9 cellular contexts compared by ENCODE assay signal in genomic region chr5:171483453-171484177, GRCh38.
DNase-seq lines count a peak whose midpoint lies in the region; ATAC-seq, FAIRE-seq and TF ChIP-seq lines count a peak whose summit lies in the region.
"Had no signal": no experiment of that assay in that cellular context is flagged by ENCODE, and none has a peak within 500 bp of the region (broad histone marks: within the 10 kb centered on the region; RNA-seq: fewer than 3 reads in every experiment).

No MANE protein-coding gene starts in this region.

- no peak overlapping the region for H3K27ac ChIP-seq in HepG2 (ENCODE audit: extremely low read length, insufficient read depth, low read length)
- H3K27ac ChIP-seq in right lobe of liver, result no peak overlapping the region
- peak overlapping the region; percentile 5 to 74 (median 62) for H3K27ac ChIP-seq in heart left ventricle
- no peak overlapping the region for H3K27ac ChIP-seq in trophoblast cell (ENCODE audit: low read depth, low read length)
- H3K27ac ChIP-seq: 22Rv1 had no signal

- no peak overlapping the region for H4K8ac ChIP-seq in trophoblast cell (ENCODE audit: low read depth, low read length)

- no peak overlapping the region for H3K23ac ChIP-seq in trophoblast cell (ENCODE audit: low read length)

- no peak overlapping the region for H2BK12ac ChIP-seq in trophoblast cell (ENCODE audit: low read length)

- H2BK120ac ChIP-seq in trophoblast cell (ENCODE audit: insufficient read depth, low read length, poor library complexity), result no peak overlapping the region

- TF ChIP-seq RAD21 in HepG2 (CRISPR knock-in tag; IDR thresholded peaks at IDR 0.05), result no peak

- no TSS peak for BruUV-seq in HepG2 (replicated peaks; lab: Mats Ljungman, UMichigan)

- FAIRE-seq in HepG2 (lab: Jason Lieb, UNC), result no peak

- H3K9me3 ChIP-seq in HepG2 (ENCODE audit: low read length) (no peaks in the 10 kb centered on the region), right lobe of liver (no peaks in the 10 kb centered on the region), heart left ventricle (no peaks in the 10 kb centered on the region), trophoblast cell (ENCODE audit: insufficient read depth, low read depth, low read length) (no peaks in the 10 kb centered on the region)

- no peak overlapping the region for H4K91ac ChIP-seq in trophoblast cell (ENCODE audit: low read depth, low read length)

- no peak overlapping the region for H3K14ac ChIP-seq in trophoblast cell (ENCODE audit: low read length)

- intact Hi-C loops in HepG2 (cut with micrococcal nuclease; ENCODE audit: unreplicated experiment), result loop anchor here (2.0 kb wide), 1 partner anchor 423 kb away; no protein-coding TSS in a partner anchor
- intact Hi-C loops in right lobe of liver (cut with DNase I), result no loop called here
- intact Hi-C loops in heart left ventricle (cut with DNase I), result loop anchor here in 5 of 10 donors (5.0 to 10.0 kb wide), 3 partner anchors 59 to 66 kb away; partner anchors contain the start of gene FGF18 (in 2 of the 5)

- no peak for TF ChIP-seq EP300 in HepG2 (IDR thresholded peaks at IDR 0.05; ENCODE audit: low read depth in 2 of 2, low read length in 2 of 2)
- no peak for TF ChIP-seq EP300 in HepG2 (CRISPR knock-in tag; IDR thresholded peaks at IDR 0.05; ENCODE audit: borderline replicate concordance)

- H4K12ac ChIP-seq in trophoblast cell (ENCODE audit: low read depth, low read length), result no peak overlapping the region

- no peak for TF ChIP-seq CTCF in HepG2 (CRISPR knock-in tag; IDR thresholded peaks at IDR 0.05)
- TF ChIP-seq CTCF in right lobe of liver (IDR thresholded peaks at IDR 0.05), result no peak
- no peak for TF ChIP-seq CTCF in heart left ventricle (IDR thresholded peaks at IDR 0.05)

- H3K4me1 ChIP-seq in HepG2 (ENCODE audit: insufficient read depth, low read length) (no peaks in the 10 kb centered on the region), right lobe of liver (no peaks in the 10 kb centered on the region), heart left ventricle (peaks cover 0 to 30% (median 5%) of the 10 kb centered on the region in 12 donors), trophoblast cell (ENCODE audit: control insufficient read depth in 1 of 2, insufficient read depth in 2 of 2, low read length in 2 of 2) (peaks cover 4 to 6% of the 10 kb centered on the region in 2 experiments)

- ATAC-seq in HepG2 (peak; percentile 28; the same call in 2 of the 3 replicates), right lobe of liver (no peak), heart left ventricle (peak; percentile 69 to 93 (median 86)), GM21619 (IDR thresholded peaks at IDR 0.05; ENCODE audit: unreplicated experiment) (no peak), esophagus mucosa (no peak)

- H3K4me2 ChIP-seq in HepG2 (ENCODE audit: low read depth, low read length), result no peak overlapping the region
- no peak overlapping the region for H3K4me2 ChIP-seq in trophoblast cell (ENCODE audit: low read length)

- H4K20me1 ChIP-seq in HepG2 (ENCODE audit: insufficient read depth, low read length), result no peaks in the 10 kb centered on the region

- CTCF ChIA-PET in HepG2 (lab: Yijun Ruan, JAX; ENCODE audit: low intra/inter-chr PET ratio, low total read pairs), result interaction anchor here (1.8 kb wide), 1 partner anchor 425 kb away, joined by 11 read pairs; no protein-coding TSS in a partner anchor

- no peak overlapping the region for H3K9ac ChIP-seq in HepG2 (ENCODE audit: insufficient read depth, low read depth, low read length)
- no peak overlapping the region for H3K9ac ChIP-seq in trophoblast cell (ENCODE audit: low read length)

- H2AK5ac ChIP-seq in trophoblast cell (ENCODE audit: low read length), result no peak overlapping the region

- TF ChIP-seq POLR2A in HepG2 (IDR thresholded peaks at IDR 0.05; ENCODE audit: insufficient read depth in 1 of 2, low read depth in 2 of 2, low read length in 2 of 2), result no peak
- no peak for TF ChIP-seq POLR2A in right lobe of liver (IDR thresholded peaks at IDR 0.05)
- TF ChIP-seq POLR2A in heart left ventricle (IDR thresholded peaks at IDR 0.05), result no peak

- H2AFZ ChIP-seq in HepG2 (ENCODE audit: low read length) (no peak overlapping the region), trophoblast cell (ENCODE audit: insufficient read depth, low read length, poor library complexity) (no peak overlapping the region)

- H3K4ac ChIP-seq in trophoblast cell (ENCODE audit: low read depth, low read length), result no peak overlapping the region

- H3K4me3 ChIP-seq in HepG2 (replicated peaks in 1 of 3; ENCODE audit: insufficient read depth in 1 of 3, low read depth in 2 of 3, low read length in 3 of 3) (no peak overlapping the region), right lobe of liver (no peak overlapping the region), heart left ventricle (no peak overlapping the region), trophoblast cell (ENCODE audit: low read depth, low read length) (peak overlapping the region; percentile 3)

- H3K79me1 ChIP-seq in trophoblast cell (ENCODE audit: low read length), result no peaks in the 10 kb centered on the region

- DNase-seq in HepG2 (ENCODE audit: low spot score), result no peak
- no peak for DNase-seq in right lobe of liver
- DNase-seq in heart left ventricle, result peak; percentile 80 to 89 (median 82)
- DNase-seq in trophoblast cell, result no peak
- DNase-seq in NCI-H2107 (lab: John Stamatoyannopoulos, UW), result no peak
- DNase-seq in NCI-H146 (lab: John Stamatoyannopoulos, UW), result no peak

- no peak overlapping the region for H2BK5ac ChIP-seq in trophoblast cell (ENCODE audit: low read depth, low read length, poor library complexity)

- no peak overlapping the region for H3K18ac ChIP-seq in trophoblast cell (ENCODE audit: low read length)

- POLR2A ChIA-PET in HepG2 (lab: Yijun Ruan, JAX), result no interaction called here

- H3K79me2 ChIP-seq in HepG2 (ENCODE audit: insufficient read depth, low read length) (no peaks in the 10 kb centered on the region), trophoblast cell (ENCODE audit: control insufficient read depth, insufficient read depth, low read length, poor library complexity) (no peaks in the 10 kb centered on the region)

- in situ Hi-C loops in HepG2 (cut with HindIII; ENCODE audit: extremely low pct_ligation_motif_present, low pct_unique_long_range_greater_than_20kb), result no loop called here

- H3K36me3 ChIP-seq in HepG2 (replicated peaks in 1 of 2; ENCODE audit: control insufficient read depth in 1 of 2, insufficient read depth in 2 of 2, low read length in 2 of 2), result no peaks in the 10 kb centered on the region
- no peaks in the 10 kb centered on the region for H3K36me3 ChIP-seq in right lobe of liver
- no peaks in the 10 kb centered on the region for H3K36me3 ChIP-seq in heart left ventricle
- no peaks in the 10 kb centered on the region for H3K36me3 ChIP-seq in trophoblast cell (ENCODE audit: control insufficient read depth in 1 of 2, insufficient read depth in 2 of 2, low read length in 2 of 2)

- H3K27me3 ChIP-seq in HepG2 (ENCODE audit: control insufficient read depth in 1 of 2, insufficient read depth in 2 of 2, low read length in 2 of 2), result peaks cover 6 to 16% of the 10 kb centered on the region in 2 experiments; a peak in 2 of 5 replicates
- no peaks in the 10 kb centered on the region for H3K27me3 ChIP-seq in right lobe of liver
- no peaks in the 10 kb centered on the region for H3K27me3 ChIP-seq in heart left ventricle
- no peaks in the 10 kb centered on the region for H3K27me3 ChIP-seq in trophoblast cell (ENCODE audit: insufficient read depth, low read length)

- 40% methylated on average over 20 of the region's 25 CpGs for WGBS in HepG2 (ENCODE audit: low lambda C conversion rate)
- WGBS in right lobe of liver (ENCODE audit: insufficient coverage, low coverage, low lambda C conversion rate, missing lambda C conversion rate), result 58% methylated on average over 11 of the region's 25 CpGs
- WGBS in heart left ventricle, 4 donors, result 67 to 76% (median 73%) methylated on average over 13 to 25 of the region's 25 CpGs
- no CpG with 5 or more reads among the region's 25 CpGs for WGBS in trophoblast cell (ENCODE audit: extremely low coverage, insufficient coverage, insufficient read length)

TF ChIP-seq in HepG2, 621 proteins besides CTCF, POLR2A, EP300 and RAD21:
- TF ChIP-seq ZNF598 (CRISPR knock-in tag; IDR thresholded peaks at IDR 0.05; ENCODE audit: borderline replicate concordance) (no peak), NR2F2 (IDR thresholded peaks at IDR 0.05; ENCODE audit: borderline replicate concordance, low read depth) (no peak), CHCHD3 (CRISPR knock-in tag; IDR thresholded peaks at IDR 0.05) (no peak), RXRA (CRISPR knock-in tag; IDR thresholded peaks at IDR 0.05) (no peak), ZNF17 (CRISPR knock-in tag; IDR thresholded peaks at IDR 0.05) (no peak), ZFAT (CRISPR knock-in tag; conservative IDR thresholded peaks at IDR 0.05) (no peak), NFATC3 (CRISPR knock-in tag; IDR thresholded peaks at IDR 0.05) (no peak), XRCC5 (optimal IDR thresholded peaks at IDR 0.05; ENCODE audit: low read length) (no peak), ZNF350 (CRISPR knock-in tag; IDR thresholded peaks at IDR 0.05; ENCODE audit: borderline replicate concordance, low read depth) (no peak), ZNF230 (CRISPR knock-in tag; IDR thresholded peaks at IDR 0.05) (no peak)
TF ChIP-seq in HepG2: peak in this region for 0.

Comparison
In these comparisons a context has a peak if more than half of its experiments do, and no peak if none do; other contexts are left out.
1. ATAC-seq: peak in HepG2 (single experiment) and heart left ventricle (4 of 4); none in right lobe of liver (0 of 4), GM21619 (single experiment) and esophagus mucosa (single experiment).
2. DNase-seq: peak in heart left ventricle (5 of 5); none in HepG2 (single experiment), right lobe of liver (0 of 3), trophoblast cell (0 of 2), NCI-H2107 (single experiment) and NCI-H146 (single experiment).
3. H3K27ac ChIP-seq: peak in heart left ventricle (12 of 12); none in HepG2 (single experiment), right lobe of liver (0 of 3) and trophoblast cell (single experiment).